Comparison of ENCODE assay signal across 10 cellular contexts in genomic region chr6:24358219-24358821, GRCh38. TPM values are rescaled to one million over a fixed set of nuclear protein-coding genes. Genes with fewer than 3 reads are reported as not detected.
DNase-seq lines count a peak whose midpoint lies in the region; ATAC-seq and TF ChIP-seq lines count a peak whose summit lies in the region.
"Had no signal": no experiment of that assay in that cellular context is flagged by ENCODE, and none has a peak within 500 bp of the region (broad histone marks: within the 10 kb centered on the region; RNA-seq: fewer than 3 reads in every experiment).

No MANE protein-coding gene starts in this region.

- H3K9me3 ChIP-seq in adipocyte (ENCODE audit: control insufficient read depth, low read length): no peaks in the 10 kb centered on the region
- H3K9me3 ChIP-seq in lower lobe of right lung: no peaks in the 10 kb centered on the region
- no peaks in the 10 kb centered on the region for H3K9me3 ChIP-seq in tibial artery

- no peak for TF ChIP-seq CTCF in lower lobe of right lung (IDR thresholded peaks at IDR 0.05)
- TF ChIP-seq CTCF in tibial artery (IDR thresholded peaks at IDR 0.05): no peak
- TF ChIP-seq CTCF in RWPE1 (conservative IDR thresholded peaks at IDR 0.05; ENCODE audit: low read depth): no peak

- H3K36me3 Mint-ChIP-seq in activated naive CD4-positive, alpha-beta T cell treated with anti-CD3 and anti-CD28 coated beads for 36 hours (ENCODE audit: low read depth): no peaks in the 10 kb centered on the region
- H3K36me3 Mint-ChIP-seq: CD14-positive monocyte had no signal

- no peak overlapping the region for H3K9ac ChIP-seq in adipocyte (ENCODE audit: low read length)

- peaks cover 15% of the 10 kb centered on the region for H3K4me1 ChIP-seq in adipocyte (ENCODE audit: control insufficient read depth, insufficient read depth, low read length)
- H3K4me1 ChIP-seq in lower lobe of right lung: peaks cover 20% of the 10 kb centered on the region
- peaks cover 0 to 30% (median 24%) of the 10 kb centered on the region in 4 donors for H3K4me1 ChIP-seq in tibial artery

- POLR2A ChIA-PET in RWPE1 (lab: Yijun Ruan, JAX; ENCODE audit: low non-redundant PET): no interaction called here

- H3K27ac Mint-ChIP-seq in activated naive CD4-positive, alpha-beta T cell treated with anti-CD3 and anti-CD28 coated beads for 36 hours: no peak overlapping the region
- H3K27ac Mint-ChIP-seq: CD14-positive monocyte had no signal

- ATAC-seq in lower lobe of right lung (no peak), GM21737 (IDR thresholded peaks at IDR 0.05; ENCODE audit: unreplicated experiment) (no peak), HG02870 (IDR thresholded peaks at IDR 0.05; ENCODE audit: unreplicated experiment) (no peak)

- H3K4me3 ChIP-seq in adipocyte (ENCODE audit: low read length) (peak overlapping the region; percentile 52), lower lobe of right lung (peak overlapping the region; percentile 53), tibial artery (peak overlapping the region; percentile 25 to 44)

- H3K4me1 Mint-ChIP-seq in activated naive CD4-positive, alpha-beta T cell treated with anti-CD3 and anti-CD28 coated beads for 36 hours (ENCODE audit: low read depth): peaks cover 25% of the 10 kb centered on the region

- H3K4me3 Mint-ChIP-seq in activated naive CD4-positive, alpha-beta T cell treated with anti-CD3 and anti-CD28 coated beads for 36 hours: peak overlapping the region; percentile 72

- CTCF ChIA-PET in activated naive CD4-positive, alpha-beta T cell treated with anti-CD3 and anti-CD28 coated beads for 36 hours (lab: Charles Lee): interaction anchor here (0.7 to 1.6 kb wide), 2 partner anchors 75 to 188 kb away, joined by 4 to 7 read pairs; no protein-coding TSS in a partner anchor
- CTCF ChIA-PET in RWPE1 (lab: Yijun Ruan, JAX): interaction anchor here (1.1 to 1.2 kb wide), 2 partner anchors 43 to 75 kb away, joined by 3 to 4 read pairs; no protein-coding TSS in a partner anchor

- H3K9me3 Mint-ChIP-seq in activated naive CD4-positive, alpha-beta T cell treated with anti-CD3 and anti-CD28 coated beads for 36 hours: no peaks in the 10 kb centered on the region

- H3K27ac ChIP-seq in lower lobe of right lung (peak overlapping the region; percentile 49), tibial artery (no peak overlapping the region), RWPE1 (no peak overlapping the region)

- intact Hi-C loops in activated naive CD4-positive, alpha-beta T cell treated with anti-CD3 and anti-CD28 coated beads for 36 hours (cut with micrococcal nuclease): no loop called here
- intact Hi-C loops in lower lobe of right lung (cut with DNase I) (no loop called here), tibial artery (cut with DNase I; ENCODE audit: low total_unique reads) (no loop called here)

- H3K27me3 Mint-ChIP-seq in activated naive CD4-positive, alpha-beta T cell treated with anti-CD3 and anti-CD28 coated beads for 36 hours (ENCODE audit: low read depth): peaks cover 9% of the 10 kb centered on the region

- H3K36me3 ChIP-seq in adipocyte (ENCODE audit: control insufficient read depth, insufficient read depth, low read length, severe bottlenecking) (no peaks in the 10 kb centered on the region), lower lobe of right lung (no peaks in the 10 kb centered on the region), tibial artery (no peaks in the 10 kb centered on the region)

- H3K27me3 ChIP-seq in adipocyte (replicated peaks; ENCODE audit: control insufficient read depth, insufficient read depth, low read length) (peaks cover 21% of the 10 kb centered on the region), lower lobe of right lung (ENCODE audit: low read depth) (peaks cover 18% of the 10 kb centered on the region), tibial artery (no peaks in the 10 kb centered on the region)

- no peak for DNase-seq in activated naive CD4-positive, alpha-beta T cell treated with anti-CD3 and anti-CD28 coated beads for 36 hours
- no peak for DNase-seq in activated naive CD4-positive, alpha-beta T cell treated with anti-CD3 and anti-CD28 coated beads, Interleukin-2, amount 50 U/mL, for 16 hours
- DNase-seq in adipocyte (ENCODE audit: low read depth): no peak
- no peak for DNase-seq in lower lobe of right lung
- no peak for DNase-seq in tibial artery
- no peak for DNase-seq in RWPE1 (ENCODE audit: low spot score)
- DNase-seq: MV-4-11 had no signal

RNA-seq across cellular contexts. Expression of gene DCDC2, which starts 0.5 kb away (rescaled TPM):
- not detected for total RNA-seq in activated naive CD4-positive, alpha-beta T cell treated with anti-CD3 and anti-CD28 coated beads for 36 hours
- 5.6 TPM for total RNA-seq in lower lobe of right lung

RNA-seq across cellular contexts. Expression of gene MRS2, which starts 44.4 kb away (rescaled TPM):
- total RNA-seq in activated naive CD4-positive, alpha-beta T cell treated with anti-CD3 and anti-CD28 coated beads for 36 hours: 10 to 100 TPM; 18.9 to 19.8 TPM
- total RNA-seq in lower lobe of right lung: 20.5 TPM
